ENCODE assay signal across 10 cellular contexts in the genomic region with DNA sequence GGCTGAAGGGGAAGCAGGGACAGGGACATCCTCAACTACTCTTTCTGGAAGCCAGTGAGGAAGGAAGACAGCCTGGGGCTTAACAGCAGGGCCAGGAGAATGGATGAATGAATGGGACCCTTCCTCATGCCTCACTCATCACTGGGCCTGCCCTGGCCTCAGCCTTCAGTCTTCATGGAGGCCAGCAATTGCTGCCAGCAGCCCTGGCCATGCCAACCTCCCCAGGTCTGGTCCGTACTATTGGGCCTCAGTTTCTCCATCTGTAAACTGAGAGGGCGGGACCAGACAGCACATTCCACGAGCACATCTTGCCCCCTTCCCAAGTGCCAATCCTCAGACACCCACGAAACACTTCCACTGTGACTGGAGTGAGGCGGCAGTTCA. TPM values are rescaled to one million over a fixed set of nuclear protein-coding genes. Genes with fewer than 3 reads are reported as not detected.
DNase-seq lines count a peak whose midpoint lies in the region; ATAC-seq and TF ChIP-seq lines count a peak whose summit lies in the region.
"Had no signal": no experiment of that assay in that cellular context is flagged by ENCODE, and none has a peak within 500 bp of the region (broad histone marks: within the 10 kb centered on the region; RNA-seq: fewer than 3 reads in every experiment).

No MANE protein-coding gene starts in this region.

- 56 to 76% methylated on average over 3 to 5 of the region's 5 CpGs for WGBS in endodermal cell (ENCODE audit: insufficient coverage in 1 of 2, insufficient read length in 1 of 2), 2 experiments

- peak overlapping the region in 2 of 10 experiments; percentile 45 to 82; a peak in 1 of 20 replicates for H3K4me3 ChIP-seq in BLaER1 treated with 17β-estradiol and CSF1 and Interleukin-3, amounts not matched to agents 10 nM and 100 nM
- H3K4me3 ChIP-seq in Peyer's patch = no peak overlapping the region
- no peak overlapping the region for H3K4me3 ChIP-seq in endodermal cell (ENCODE audit: low read length)
- peak overlapping the region; percentile 57 to 73 for H3K4me3 ChIP-seq in neutrophil (ENCODE audit: low read depth in 1 of 2, low read length in 1 of 2)

- H3K36me3 Mint-ChIP-seq in endodermal cell (ENCODE audit: low read depth) = peaks cover 5% of the 10 kb centered on the region

- H3K9me3 Mint-ChIP-seq in endodermal cell = no peaks in the 10 kb centered on the region

- peaks cover 10% of the 10 kb centered on the region for H3K4me1 Mint-ChIP-seq in endodermal cell

- peak overlapping the region; percentile 61 to 91 (median 85); a peak in 21 of 22 replicates for H3K9ac ChIP-seq in BLaER1 treated with 17β-estradiol and CSF1 and Interleukin-3, amounts not matched to agents 10 nM and 100 nM
- no peak overlapping the region for H3K9ac ChIP-seq in endodermal cell (ENCODE audit: extremely low read depth, low read length, poor library complexity, severe bottlenecking)

- peaks cover 84 to 98% (median 96%) of the 10 kb centered on the region in 10 experiments for H3K4me1 ChIP-seq in BLaER1 treated with 17β-estradiol and CSF1 and Interleukin-3, amounts not matched to agents 10 nM and 100 nM
- H3K4me1 ChIP-seq in Peyer's patch = peaks cover 16 to 73% (median 35%) of the 10 kb centered on the region in 4 donors
- peaks cover 9% of the 10 kb centered on the region for H3K4me1 ChIP-seq in endodermal cell (ENCODE audit: control insufficient read depth, insufficient read depth, low read length)
- H3K4me1 ChIP-seq in neutrophil (ENCODE audit: control insufficient read depth in 1 of 2, insufficient read depth in 1 of 2, low read depth in 1 of 2, low read length in 1 of 2) = peaks cover 41 to 42% of the 10 kb centered on the region in 2 experiments

- no peaks in the 10 kb centered on the region for H3K9me3 ChIP-seq in BLaER1 treated with 17β-estradiol and CSF1 and Interleukin-3, amounts not matched to agents 10 nM and 100 nM (replicated peaks in 1 of 11)
- H3K9me3 ChIP-seq in Peyer's patch (no peaks in the 10 kb centered on the region), endodermal cell (ENCODE audit: control insufficient read depth, low read length) (no peaks in the 10 kb centered on the region), neutrophil (no peaks in the 10 kb centered on the region)

- H3K27me3 ChIP-seq in BLaER1 treated with 17β-estradiol and CSF1 and Interleukin-3, amounts not matched to agents 10 nM and 100 nM = no peaks in the 10 kb centered on the region
- no peaks in the 10 kb centered on the region for H3K27me3 ChIP-seq in Peyer's patch
- no peaks in the 10 kb centered on the region for H3K27me3 ChIP-seq in endodermal cell (ENCODE audit: control insufficient read depth, insufficient read depth, low read length, poor library complexity, severe bottlenecking)
- peaks cover 77% of the 10 kb centered on the region for H3K27me3 ChIP-seq in neutrophil

- H3K4me2 ChIP-seq in BLaER1 treated with 17β-estradiol and CSF1 and Interleukin-3, amounts not matched to agents 10 nM and 100 nM = peak overlapping the region; percentile 83 to 100 (median 95)

- H3K27me3 Mint-ChIP-seq in endodermal cell (ENCODE audit: insufficient read depth) = peaks cover 42% of the 10 kb centered on the region

- TF ChIP-seq CTCF in Peyer's patch (IDR thresholded peaks at IDR 0.05) (no peak), endodermal cell (conservative IDR thresholded peaks at IDR 0.05) (no peak), neutrophil (IDR thresholded peaks at IDR 0.05) (no peak)

- DNase-seq in Peyer's patch = no peak
- DNase-seq in endodermal cell = no peak
- DNase-seq in SIG-M5 (lab: John Stamatoyannopoulos, UW) = no peak
- DNase-seq in effector CD8-positive, alpha-beta T cell (lab: John Stamatoyannopoulos, UW) = no peak
- DNase-seq: GOT3, occipital lobe had no signal

- H3K27ac Mint-ChIP-seq in endodermal cell = no peak overlapping the region

- ATAC-seq in GM21717 (IDR thresholded peaks at IDR 0.05; ENCODE audit: unreplicated experiment) (no peak), HG02938 (IDR thresholded peaks at IDR 0.05; ENCODE audit: unreplicated experiment) (no peak)

- no peak for TF ChIP-seq POLR2A in Peyer's patch (IDR thresholded peaks at IDR 0.05)

- H3K4me3 Mint-ChIP-seq in endodermal cell = peak overlapping the region; percentile 37

- peaks cover 0 to 8% (median 0%) of the 10 kb centered on the region in 11 experiments; a peak in 5 of 22 replicates for H3K36me3 ChIP-seq in BLaER1 treated with 17β-estradiol and CSF1 and Interleukin-3, amounts not matched to agents 10 nM and 100 nM
- H3K36me3 ChIP-seq in Peyer's patch (no peaks in the 10 kb centered on the region), endodermal cell (ENCODE audit: control insufficient read depth, insufficient read depth, low read length) (no peaks in the 10 kb centered on the region), neutrophil (no peaks in the 10 kb centered on the region)

- H3K27ac ChIP-seq in BLaER1 treated with 17β-estradiol and CSF1 and Interleukin-3, amounts not matched to agents 10 nM and 100 nM = peak overlapping the region; percentile 76 to 89 (median 84); a peak in 21 of 22 replicates
- H3K27ac ChIP-seq in Peyer's patch = peak overlapping the region; percentile 87 to 92 (median 90)
- H3K27ac ChIP-seq in endodermal cell (ENCODE audit: low read depth, low read length) = no peak overlapping the region
- peak overlapping the region; percentile 98 for H3K27ac ChIP-seq in neutrophil

- H4K20me1 ChIP-seq in BLaER1 treated with 17β-estradiol and CSF1 and Interleukin-3, amounts not matched to agents 10 nM and 100 nM = peaks cover 29 to 97% (median 84%) of the 10 kb centered on the region in 11 experiments; a peak in 21 of 22 replicates

RNA-seq across cellular contexts. Expression of a gene that starts 1.1 kb away (rescaled TPM):
- total RNA-seq in Peyer's patch (100 to 1,000 TPM in 2 of 4 donors, 10 to 100 TPM in 2; 53.1 to 237 (median 139) TPM), endodermal cell (10 to 100 TPM; 28.0 to 30.7 TPM)
- polyA plus RNA-seq in endodermal cell (2013, experiment 1 of 2) = 79.9 TPM
- 71.6 TPM for polyA plus RNA-seq in endodermal cell (2013, experiment 2 of 2)

RNA-seq across cellular contexts. Expression of a gene that starts 41.6 kb away (rescaled TPM):
- total RNA-seq in Peyer's patch = 10 to 100 TPM in 3 of 4 donors, 1 to 10 TPM in 1; 7.0 to 49.5 (median 14.1) TPM
- 10 to 100 TPM; 28.2 to 29.1 TPM for total RNA-seq in endodermal cell
- 7.5 TPM for polyA plus RNA-seq in endodermal cell (2013, experiment 1 of 2)
- polyA plus RNA-seq in endodermal cell (2013, experiment 2 of 2) = 7.8 TPM

Comparison
In these comparisons a context has a peak if more than half of its experiments do, and no peak if none do; other contexts are left out.
1. H3K4me3 ChIP-seq: peak in neutrophil (2 of 2); none in Peyer's patch (0 of 4) and endodermal cell (single experiment).